Comparison of ENCODE assay signal across 19 cellular contexts in the genomic region with DNA sequence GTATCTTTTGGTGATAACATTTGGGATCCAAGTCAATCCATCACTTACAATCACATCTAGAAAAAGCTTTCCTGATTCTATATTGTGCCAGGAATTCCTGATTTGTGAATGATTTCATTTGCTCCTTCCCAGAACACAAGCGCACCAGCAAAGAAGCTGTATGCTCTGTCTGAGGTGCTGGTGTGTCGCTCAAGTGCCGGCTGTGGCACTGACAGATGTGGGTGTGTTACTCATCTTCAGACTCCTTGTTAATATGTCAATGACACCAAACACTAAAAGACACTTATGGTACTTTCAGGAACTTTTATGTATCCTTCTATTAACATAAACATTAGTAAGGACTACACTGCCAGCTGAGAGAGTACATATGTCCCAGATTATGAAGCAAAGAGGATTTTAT.
"Had no signal": no experiment of that assay in that cellular context is flagged by ENCODE, and none has a peak within 500 bp of the region (broad histone marks: within the 10 kb centered on the region; RNA-seq: fewer than 3 reads in every experiment).

No MANE protein-coding gene starts in this region.

- H3K9me3 Mint-ChIP-seq: neural progenitor cell; stimulated activated naive B cell treated with anti-CD40 and anti-IgM and Interleukin-4, amounts not matched to agents 10 μg/mL and 1 μg/mL and 100 μg/mL, for 72 hours; stimulated activated naive CD8-positive, alpha-beta T cell treated with anti-CD3 and anti-CD28 coated beads, Interleukin-15, Interleukin-2, amounts not matched to agents 100 ng/mL and 50 ng/mL, for 24 hours had no signal

- H3K4me1 Mint-ChIP-seq: mesothelial cell of epicardium; naive B cell; neural progenitor cell; stimulated activated naive B cell treated with anti-CD40 and anti-IgM and Interleukin-4, amounts not matched to agents 10 μg/mL and 1 μg/mL and 100 μg/mL, for 72 hours had no signal

- H3K27me3 Mint-ChIP-seq: progenitor cell of endocrine pancreas; stimulated activated naive B cell treated with anti-CD40 and anti-IgM and Interleukin-4, amounts not matched to agents 10 μg/mL and 1 μg/mL and 100 μg/mL, for 72 hours; stimulated activated naive CD8-positive, alpha-beta T cell treated with anti-CD3 and anti-CD28 coated beads, Interleukin-15, Interleukin-2, amounts not matched to agents 100 ng/mL and 50 ng/mL, for 24 hours had no signal

- H3K27ac Mint-ChIP-seq: mesothelial cell of epicardium; naive B cell; natural killer cell treated with Interleukin-12 subunit alpha and Interleukin-12 subunit beta and Interleukin-15 and Interleukin-18, amount 100 ng/mL, for 72 hours; neural progenitor cell; progenitor cell of endocrine pancreas; stimulated activated naive B cell treated with anti-CD40 and anti-IgM and Interleukin-4, amounts not matched to agents 10 μg/mL and 1 μg/mL and 100 μg/mL, for 72 hours; stimulated activated naive CD8-positive, alpha-beta T cell treated with anti-CD3 and anti-CD28 coated beads, Interleukin-15, Interleukin-2, amounts not matched to agents 100 ng/mL and 50 ng/mL, for 24 hours had no signal

- H3K36me3 Mint-ChIP-seq: mesothelial cell of epicardium; naive B cell; natural killer cell treated with Interleukin-12 subunit alpha and Interleukin-12 subunit beta and Interleukin-15 and Interleukin-18, amount 100 ng/mL, for 72 hours; neural progenitor cell; stimulated activated naive B cell treated with anti-CD40 and anti-IgM and Interleukin-4, amounts not matched to agents 10 μg/mL and 1 μg/mL and 100 μg/mL, for 72 hours had no signal

- H3K4me3 Mint-ChIP-seq: mesothelial cell of epicardium; naive B cell; natural killer cell treated with Interleukin-12 subunit alpha and Interleukin-12 subunit beta and Interleukin-15 and Interleukin-18, amount 100 ng/mL, for 72 hours; neural progenitor cell; stimulated activated naive B cell treated with anti-CD40 and anti-IgM and Interleukin-4, amounts not matched to agents 10 μg/mL and 1 μg/mL and 100 μg/mL, for 72 hours; stimulated activated naive CD8-positive, alpha-beta T cell treated with anti-CD3 and anti-CD28 coated beads, Interleukin-15, Interleukin-2, amounts not matched to agents 100 ng/mL and 50 ng/mL, for 24 hours had no signal

- DNase-seq: dorsolateral prefrontal cortex; effector CD4-positive, alpha-beta T cell; heart left ventricle; left cardiac atrium; left lung; mesenchymal stem cell; mucosa of descending colon; naive B cell; right cardiac atrium; sigmoid colon; spleen; stimulated activated CD4-positive, alpha-beta T cell treated with anti-CD3 and anti-CD28 coated beads, Interleukin-2, amount 100 ng/mL, for 48 hours; stimulated activated naive B cell treated with anti-CD40 and anti-IgM and Interleukin-4, amounts not matched to agents 10 μg/mL and 1 μg/mL and 100 μg/mL, for 72 hours; upper lobe of left lung had no signal
